In the genomic region with DNA sequence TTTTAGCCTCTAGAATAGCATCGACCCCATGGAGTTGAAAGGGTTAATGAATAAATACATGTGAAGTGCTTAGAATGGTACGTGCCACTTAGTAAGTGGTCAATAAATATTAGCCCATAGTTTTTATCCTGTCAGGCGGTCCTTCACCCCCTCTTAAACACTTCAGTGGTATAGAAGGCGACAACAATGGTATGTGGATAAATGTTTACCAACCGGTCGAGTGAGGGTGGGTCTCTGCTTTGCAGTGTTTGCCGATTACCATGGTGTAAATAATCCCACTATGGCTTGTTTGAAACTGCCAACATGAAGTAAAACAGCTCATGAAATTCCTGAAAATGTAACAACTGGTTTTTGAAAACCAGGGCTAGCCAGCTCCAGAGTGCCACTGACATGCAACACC, we compare ENCODE assay signal across 27 cellular contexts.
"Had no signal": no experiment of that assay in that cellular context is flagged by ENCODE, and none has a peak within 500 bp of the region (broad histone marks: within the 10 kb centered on the region; RNA-seq: fewer than 3 reads in every experiment).

No MANE protein-coding gene starts in this region.

- DNase-seq: activated B cell treated with CpG ODN at 0.5 μM for 24 hours; activated CD4-positive, alpha-beta T cell treated with anti-CD3 and anti-CD28 coated beads for 36 hours; activated CD4-positive, alpha-beta T cell treated with anti-CD3 and anti-CD28 coated beads, Interleukin-2, amount 50 U/mL, for 4 hours; activated CD8-positive, alpha-beta memory T cell treated with anti-CD3 and anti-CD28 coated beads for 24 hours; activated CD8-positive, alpha-beta memory T cell treated with anti-CD3 and anti-CD28 coated beads, Interleukin-2, amount 50 U/mL, for 4 hours; activated naive CD4-positive, alpha-beta T cell treated with Interleukin-2 at 50 U/mL for 16 hours; activated naive CD8-positive, alpha-beta T cell treated with anti-CD3 and anti-CD28 coated beads for 36 hours; activated T-cell treated with anti-CD3 and anti-CD28 coated beads, Interleukin-2, amount 50 U/mL, for 24 hours; amniotic stem cell; colonic mucosa; dorsolateral prefrontal cortex; effector memory CD8-positive, alpha-beta T cell; head of caudate nucleus; mesenchymal stem cell; mucosa of descending colon; nucleus accumbens; right lobe of liver; stimulated activated CD4-positive, alpha-beta T cell treated with anti-CD3 and anti-CD28 coated beads, Interleukin-1b, Interleukin-23, amount 100 ng/mL, for 48 hours; stimulated activated naive CD8-positive, alpha-beta T cell treated with anti-CD3 and anti-CD28 coated beads, Interleukin-15, amount 100 ng/mL, for 72 hours had no signal

- ATAC-seq: activated CD4-positive, alpha-beta T cell treated with anti-CD3 and anti-CD28 coated beads for 36 hours; effector memory CD8-positive, alpha-beta T cell; esophagus mucosa; gastroesophageal sphincter; right lobe of liver; stimulated activated effector memory CD8-positive, alpha-beta T cell treated with anti-CD3 and anti-CD28 coated beads, Interleukin-12 subunit alpha, Interleukin-12 subunit beta, amount 100 ng/mL, for 72 hours; stimulated activated naive CD8-positive, alpha-beta T cell treated with anti-CD3 and anti-CD28 coated beads, Interleukin-15, amount 100 ng/mL, for 72 hours had no signal

- H3K4me3 ChIP-seq: colonic mucosa, dorsolateral prefrontal cortex, gastroesophageal sphincter, mucosa of descending colon, right lobe of liver, skin epidermis, suprapubic skin, tibial nerve, vagina had no signal

- H3K27me3 ChIP-seq: colonic mucosa, right lobe of liver, tibial nerve, vagina had no signal

- H3K9me3 ChIP-seq: colonic mucosa, gastroesophageal sphincter, mucosa of descending colon, right lobe of liver, suprapubic skin, tibial nerve, vagina had no signal

- H3K36me3 ChIP-seq: colonic mucosa, gastroesophageal sphincter, right lobe of liver, suprapubic skin, tibial nerve, vagina had no signal

- H3K4me1 ChIP-seq: colonic mucosa, parathyroid adenoma, right lobe of liver had no signal

- H3K27ac ChIP-seq: colonic mucosa, gastroesophageal sphincter, parathyroid adenoma, right lobe of liver, suprapubic skin, tibial nerve, vagina had no signal
